ENCODE assay signal across 12 cellular contexts in genomic region chr2:36438454-36438977, GRCh38.
A peak's percentile ranks its signal among the peaks of the same experiment; 100 is the strongest.
DNase-seq lines count a peak whose midpoint lies in the region; ATAC-seq and TF ChIP-seq lines count a peak whose summit lies in the region.
"Had no signal": no experiment of that assay in that cellular context is flagged by ENCODE, and none has a peak within 500 bp of the region (broad histone marks: within the 10 kb centered on the region; RNA-seq: fewer than 3 reads in every experiment).

No MANE protein-coding gene starts in this region.

- H3K4me3 ChIP-seq in AG04450 (ENCODE audit: low read depth, low read length): no peak overlapping the region
- no peak overlapping the region for H3K4me3 ChIP-seq in mucosa of descending colon
- H3K4me3 ChIP-seq: Peyer's patch had no signal

- DNase-seq in AG04450 (ENCODE audit: low read depth, low spot score) (peak; percentile 92), LHCN-M2 (ENCODE audit: low read depth) (peak; percentile 99), dermis blood vessel endothelial cell (peak; percentile 75), mucosa of descending colon (no peak), NOMO-1 (lab: John Stamatoyannopoulos, UW; ENCODE audit: unreplicated experiment in 2 of 2) (no peak), NCI-H187 treated with DMSO at 0.1 percent for 48 hours (lab: John Stamatoyannopoulos, UW) (no peak), NCI-H510A (lab: John Stamatoyannopoulos, UW) (no peak)
- DNase-seq: activated CD4-positive, alpha-beta memory T cell treated with anti-CD3 and anti-CD28 coated beads for 36 hours; CD4-positive, alpha-beta memory T cell; central memory CD4-positive, alpha-beta T cell; Peyer's patch had no signal

- CTCF ChIA-PET in AG04450 (lab: Charles Lee): interaction anchor here (1.3 kb wide), 1 partner anchor 86 kb away, joined by 5 read pairs; no protein-coding TSS in a partner anchor

- no peaks in the 10 kb centered on the region for H3K27me3 ChIP-seq in AG04450 (ENCODE audit: control insufficient read depth, insufficient read depth, low read length)
- H3K27me3 ChIP-seq: Peyer's patch had no signal

- peak overlapping the region; percentile 89 for H3K27ac ChIP-seq in AG04450 (ENCODE audit: low read depth, low read length)

- intact Hi-C loops in mucosa of descending colon (cut with DNase I, micrococcal nuclease): no loop called here

- ATAC-seq in mucosa of descending colon: peak; percentile 16
- no peak for ATAC-seq in HG03196 (IDR thresholded peaks at IDR 0.05; ENCODE audit: unreplicated experiment)

- TF ChIP-seq CTCF in AG04450 (IDR thresholded peaks at IDR 0.05; ENCODE audit: low read depth, low read length) (no peak), mucosa of descending colon (IDR thresholded peaks at IDR 0.05) (no peak)

- H3K9me3 ChIP-seq in AG04450 (ENCODE audit: control insufficient read depth, insufficient read depth, low read length) (no peaks in the 10 kb centered on the region), mucosa of descending colon (no peaks in the 10 kb centered on the region)
- H3K9me3 ChIP-seq: Peyer's patch had no signal

- no peaks in the 10 kb centered on the region for H3K36me3 ChIP-seq in mucosa of descending colon (ENCODE audit: low read depth)

- POLR2A ChIA-PET in AG04450 (lab: Yijun Ruan, JAX): interaction anchor here (0.7 to 1.6 kb wide), 8 partner anchors 13 to 232 kb away, joined by 3 to 11 read pairs (median 5); partner anchors contain the start of gene CRIM1

- H3K4me1 ChIP-seq in mucosa of descending colon (ENCODE audit: low read depth): no peaks in the 10 kb centered on the region

Comparison
In these comparisons a context has a peak if more than half of its experiments do, and no peak if none do; other contexts are left out.
1. DNase-seq: peak in AG04450 (single experiment), LHCN-M2 (single experiment) and dermis blood vessel endothelial cell (single experiment); none in mucosa of descending colon (0 of 3), NOMO-1 (0 of 2), NCI-H187 treated with DMSO at 0.1 percent for 48 hours (single experiment) and NCI-H510A (single experiment).